8 cellular contexts compared by ENCODE assay signal in the genomic region with DNA sequence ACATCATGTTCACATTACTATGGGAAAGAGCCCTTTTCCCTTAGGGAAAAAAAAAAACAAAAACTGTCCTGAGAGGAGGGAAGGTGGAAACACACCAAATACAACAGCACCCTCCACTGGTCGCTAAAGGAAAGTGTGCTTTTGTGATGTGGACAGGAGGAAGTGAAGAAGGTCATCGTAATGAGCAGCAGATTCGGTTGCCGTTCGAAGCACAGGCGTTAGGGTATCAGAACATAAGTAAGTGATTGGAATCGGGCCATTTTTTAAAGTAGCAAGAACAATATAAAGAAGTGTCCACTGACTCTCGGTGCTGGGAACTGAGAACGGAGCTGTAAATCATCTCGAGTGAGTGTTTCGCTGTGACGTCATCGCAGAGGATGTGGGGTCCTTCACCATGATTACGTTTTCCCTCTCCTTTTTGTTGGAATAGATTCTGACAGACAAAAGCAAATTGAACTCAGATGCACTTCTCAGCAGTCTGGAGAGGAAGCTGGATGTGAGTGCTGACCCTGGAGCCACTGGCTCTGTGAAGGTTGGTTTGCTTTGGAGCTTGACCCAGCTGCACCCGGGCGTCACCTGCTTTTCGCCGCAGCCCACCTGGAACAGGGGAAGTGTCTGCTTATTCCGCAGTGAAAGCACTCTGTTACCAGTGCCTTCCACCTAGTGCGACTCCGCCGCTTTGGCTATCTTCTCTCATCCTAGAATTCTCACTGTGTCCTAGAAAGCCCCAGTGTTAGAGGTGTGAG.
A peak's percentile ranks its signal among the peaks of the same experiment; 100 is the strongest.
DNase-seq lines count a peak whose midpoint lies in the region; ATAC-seq and TF ChIP-seq lines count a peak whose summit lies in the region.

No MANE protein-coding gene starts in this region.

- WGBS in esophagus squamous epithelium, 2 donors = 30 to 31% methylated on average over 19 to 22 of the region's 22 CpGs
- WGBS in ovary, 3 donors = 48 to 56% (median 51%) methylated on average over 22 of the region's 22 CpGs

- H3K36me3 ChIP-seq in GM06990 (ENCODE audit: control insufficient read depth, insufficient read depth, low read length) (no peaks in the 10 kb centered on the region), esophagus squamous epithelium (no peaks in the 10 kb centered on the region), ovary (no peaks in the 10 kb centered on the region)
- H3K36me3 ChIP-seq in naive thymus-derived CD4-positive, alpha-beta T cell (ENCODE audit: control insufficient read depth in 2 of 3, insufficient read depth in 3 of 3, low read length in 3 of 3) = no peaks in the 10 kb centered on the region

- H3K27me3 Mint-ChIP-seq in T-helper 2 cell treated with Interferon-gamma antibody and Interleukin-4, amounts not matched to agents 5 μg/mL and 100 μg/mL, for 36 hours (ENCODE audit: low read depth) = peaks cover 22% of the 10 kb centered on the region
- peaks cover 0 to 11% (median 7%) of the 10 kb centered on the region in 5 donors for H3K27me3 Mint-ChIP-seq in naive thymus-derived CD4-positive, alpha-beta T cell

- DNase-seq in AG04450 (ENCODE audit: low read depth, low spot score) (peak; percentile 63), GM06990 (ENCODE audit: extremely low read depth, insufficient read length) (no peak), NCI-H1417 treated with DMSO at 0.1 percent for 48 hours (lab: John Stamatoyannopoulos, UW) (peak; percentile 25), esophagus squamous epithelium (lab: John Stamatoyannopoulos, UW) (no peak), ovary (no peak)
- peak; percentile 11 for DNase-seq in T-helper 2 cell treated with Interferon-gamma antibody and Interleukin-4, amounts not matched to agents 5 μg/mL and 100 μg/mL, for 36 hours (ENCODE audit: low spot score)
- no peak for DNase-seq in naive thymus-derived CD4-positive, alpha-beta T cell

- H3K27me3 ChIP-seq in AG04450 (ENCODE audit: control insufficient read depth, insufficient read depth, low read length) (peaks cover 11% of the 10 kb centered on the region), GM06990 (replicated peaks; ENCODE audit: control insufficient read depth, insufficient read depth, low read length) (no peaks in the 10 kb centered on the region; the same call in 1 of the 2 replicates), esophagus squamous epithelium (peaks cover 0 to 5% (median 0%) of the 10 kb centered on the region in 4 donors), ovary (no peaks in the 10 kb centered on the region)
- H3K27me3 ChIP-seq in naive thymus-derived CD4-positive, alpha-beta T cell (ENCODE audit: control insufficient read depth in 2 of 2, insufficient read depth in 2 of 2, low read length in 2 of 2) = no peaks in the 10 kb centered on the region

- H3K27ac Mint-ChIP-seq in T-helper 2 cell treated with Interferon-gamma antibody and Interleukin-4, amounts not matched to agents 5 μg/mL and 100 μg/mL, for 36 hours = no peak overlapping the region
- no peak overlapping the region for H3K27ac Mint-ChIP-seq in naive thymus-derived CD4-positive, alpha-beta T cell

- peaks cover 3% of the 10 kb centered on the region for H3K4me1 Mint-ChIP-seq in T-helper 2 cell treated with Interferon-gamma antibody and Interleukin-4, amounts not matched to agents 5 μg/mL and 100 μg/mL, for 36 hours (ENCODE audit: low read depth)
- H3K4me1 Mint-ChIP-seq in naive thymus-derived CD4-positive, alpha-beta T cell = peaks cover 0 to 6% (median 2%) of the 10 kb centered on the region in 7 donors

- H3K4me3 ChIP-seq in AG04450 (ENCODE audit: low read depth, low read length) = peak overlapping the region; percentile 41
- H3K4me3 ChIP-seq in GM06990 (replicated peaks; ENCODE audit: low read depth, low read length) = no peak overlapping the region; the same call in 1 of the 2 replicates
- peak overlapping the region in 2 of 4 donors; percentile 9 to 45 for H3K4me3 ChIP-seq in esophagus squamous epithelium
- H3K4me3 ChIP-seq in naive thymus-derived CD4-positive, alpha-beta T cell (ENCODE audit: low read length) = no peak overlapping the region
- H3K4me3 ChIP-seq in ovary = no peak overlapping the region

- CTCF ChIA-PET in AG04450 (lab: Charles Lee) = interaction anchor here (0.5 to 5.0 kb wide), 63 partner anchors 8 to 1027 kb away, joined by 3 to 58 read pairs (median 4); partner anchors contain the start of gene MYLK4
- CTCF ChIA-PET in naive thymus-derived CD4-positive, alpha-beta T cell (lab: Charles Lee) = interaction anchor here (1.3 kb wide), 1 partner anchor 853 kb away, joined by 4 read pairs; no protein-coding TSS in a partner anchor

- H3K27ac ChIP-seq in AG04450 (ENCODE audit: low read depth, low read length) = no peak overlapping the region
- H3K27ac ChIP-seq in esophagus squamous epithelium = no peak overlapping the region
- no peak overlapping the region for H3K27ac ChIP-seq in naive thymus-derived CD4-positive, alpha-beta T cell (ENCODE audit: low read depth, low read length)
- no peak overlapping the region for H3K27ac ChIP-seq in ovary

- TF ChIP-seq CTCF in AG04450 (IDR thresholded peaks at IDR 0.05; ENCODE audit: low read depth, low read length) (peak; percentile 83), GM06990 (IDR thresholded peaks at IDR 0.05; ENCODE audit: insufficient read depth, low read length, poor library complexity, severe bottlenecking) (peak; percentile 56), esophagus squamous epithelium (IDR thresholded peaks at IDR 0.05) (peak; percentile 27 to 72 (median 60)), ovary (IDR thresholded peaks at IDR 0.05) (no peak)

- POLR2A ChIA-PET in AG04450 (lab: Yijun Ruan, JAX) = no interaction called here
- POLR2A ChIA-PET in naive thymus-derived CD4-positive, alpha-beta T cell (lab: Charles Lee) = interaction anchor here (0.7 kb wide), 1 partner anchor 239 kb away, joined by 3 read pairs; no protein-coding TSS in a partner anchor

- TF ChIP-seq EP300 in ovary (IDR thresholded peaks at IDR 0.05) = no peak

- intact Hi-C loops in esophagus squamous epithelium (cut with DNase I) (no loop called here), ovary (cut with DNase I) (no loop called here)
- intact Hi-C loops in naive thymus-derived CD4-positive, alpha-beta T cell (cut with micrococcal nuclease) = loop anchor here (1.0 to 10.0 kb wide), 5 partner anchors 186 to 853 kb away; no protein-coding TSS in a partner anchor

- H3K4me1 ChIP-seq in esophagus squamous epithelium = peaks cover 0 to 5% (median 0%) of the 10 kb centered on the region in 3 donors
- no peaks in the 10 kb centered on the region for H3K4me1 ChIP-seq in naive thymus-derived CD4-positive, alpha-beta T cell (ENCODE audit: control insufficient read depth in 2 of 2, insufficient read depth in 2 of 2, low read length in 2 of 2)
- no peaks in the 10 kb centered on the region for H3K4me1 ChIP-seq in ovary (ENCODE audit: insufficient read depth)

- H3K9me3 ChIP-seq in AG04450 (ENCODE audit: control insufficient read depth, insufficient read depth, low read length) (no peaks in the 10 kb centered on the region; the same call in 1 of the 2 replicates), esophagus squamous epithelium (no peaks in the 10 kb centered on the region), ovary (no peaks in the 10 kb centered on the region)
- no peaks in the 10 kb centered on the region for H3K9me3 ChIP-seq in naive thymus-derived CD4-positive, alpha-beta T cell (ENCODE audit: control insufficient read depth in 2 of 3, low read length in 3 of 3)

- H3K36me3 Mint-ChIP-seq in T-helper 2 cell treated with Interferon-gamma antibody and Interleukin-4, amounts not matched to agents 5 μg/mL and 100 μg/mL, for 36 hours (ENCODE audit: low read depth) = no peaks in the 10 kb centered on the region
- H3K36me3 Mint-ChIP-seq in naive thymus-derived CD4-positive, alpha-beta T cell = peaks cover 0 to 15% (median 10%) of the 10 kb centered on the region in 5 donors

- TF ChIP-seq POLR2A in esophagus squamous epithelium (IDR thresholded peaks at IDR 0.05) (no peak), ovary (IDR thresholded peaks at IDR 0.05) (no peak)

- ATAC-seq in naive thymus-derived CD4-positive, alpha-beta T cell = peak; percentile 61
- ATAC-seq in HG03571 (IDR thresholded peaks at IDR 0.05; ENCODE audit: unreplicated experiment) = no peak

- no peaks in the 10 kb centered on the region for H3K9me3 Mint-ChIP-seq in T-helper 2 cell treated with Interferon-gamma antibody and Interleukin-4, amounts not matched to agents 5 μg/mL and 100 μg/mL, for 36 hours
- H3K9me3 Mint-ChIP-seq in naive thymus-derived CD4-positive, alpha-beta T cell = no peaks in the 10 kb centered on the region

- peak overlapping the region; percentile 50 for H3K4me3 Mint-ChIP-seq in T-helper 2 cell treated with Interferon-gamma antibody and Interleukin-4, amounts not matched to agents 5 μg/mL and 100 μg/mL, for 36 hours
- H3K4me3 Mint-ChIP-seq in naive thymus-derived CD4-positive, alpha-beta T cell = peak overlapping the region in 6 of 10 donors; percentile 14 to 59 (median 54)

Comparison
In these comparisons a context has a peak if more than half of its experiments do, and no peak if none do; other contexts are left out.
1. DNase-seq: peak in AG04450 (single experiment), NCI-H1417 treated with DMSO at 0.1 percent for 48 hours (single experiment) and T-helper 2 cell treated with Interferon-gamma antibody and Interleukin-4, amounts not matched to agents 5 μg/mL and 100 μg/mL, for 36 hours (single experiment); none in GM06990 (single experiment), esophagus squamous epithelium (single experiment), naive thymus-derived CD4-positive, alpha-beta T cell (0 of 9) and ovary (0 of 5).
2. CTCF ChIP-seq: peak in AG04450 (single experiment), GM06990 (single experiment) and esophagus squamous epithelium (6 of 6); none in ovary (0 of 3).
3. intact Hi-C loops: an anchor here in naive thymus-derived CD4-positive, alpha-beta T cell (1.0 to 10.0 kb wide); none called in esophagus squamous epithelium and ovary.